ENCODE assay signal across 8 cellular contexts in the genomic region with DNA sequence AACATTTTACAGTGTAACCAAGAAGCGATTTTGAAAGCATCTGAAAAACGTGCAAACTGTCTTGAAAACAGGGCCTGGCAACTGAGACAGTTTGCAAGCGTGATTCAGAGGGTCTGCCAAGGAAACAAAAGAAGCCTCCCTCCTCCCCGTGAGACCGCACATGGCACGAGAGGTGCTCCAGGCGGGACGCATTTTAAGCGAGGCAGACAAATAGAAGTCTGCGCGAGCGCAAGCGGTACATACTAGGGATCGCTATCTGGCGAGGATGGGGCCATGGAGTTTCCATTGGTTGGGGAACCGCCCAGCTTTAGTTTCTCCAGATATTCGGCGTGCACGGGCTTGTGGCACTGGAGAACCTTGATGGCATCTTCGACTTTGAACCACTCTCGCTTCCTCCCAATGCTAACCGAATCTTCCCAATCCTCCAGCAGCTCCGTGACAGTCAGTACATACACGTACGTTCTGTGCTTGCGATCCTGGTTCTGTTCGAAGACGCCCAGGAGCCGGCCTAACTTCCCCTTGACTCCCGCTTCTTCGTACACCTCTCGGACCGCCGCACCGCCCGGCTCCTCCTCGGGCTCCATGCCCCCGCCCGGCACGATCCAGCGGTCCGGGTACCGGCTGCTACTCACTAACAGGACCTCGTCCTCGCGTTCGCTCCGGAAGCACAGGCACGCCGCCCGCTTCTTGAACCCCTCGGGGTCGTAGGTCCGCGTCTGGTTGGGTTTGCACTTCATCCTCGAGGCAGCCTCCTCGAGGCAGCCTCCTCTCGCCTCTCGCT. TPM values are rescaled to one million over a fixed set of nuclear protein-coding genes. Genes with fewer than 3 reads are reported as not detected.
DNase-seq lines count a peak whose midpoint lies in the region; ATAC-seq and TF ChIP-seq lines count a peak whose summit lies in the region.
"Not testable (repeated sequence)": the region's sequence is repeated elsewhere in the genome, so short reads cannot be mapped to it uniquely, and the experiment has no call there.

No MANE protein-coding gene starts in this region.

- H3K27ac Mint-ChIP-seq in endothelial cell (ENCODE audit: unreplicated experiment), result not testable (repeated sequence)
- H3K27ac Mint-ChIP-seq in progenitor cell of endocrine pancreas, result peak overlapping the region; percentile 91

- not testable (repeated sequence) for TF ChIP-seq CTCF in RWPE2 (IDR thresholded peaks at IDR 0.05; ENCODE audit: poor library complexity, severe bottlenecking); endothelial cell (IDR thresholded peaks at IDR 0.05; ENCODE audit: unreplicated experiment); progenitor cell of endocrine pancreas (IDR thresholded peaks at IDR 0.05; ENCODE audit: unreplicated experiment); upper lobe of right lung (IDR thresholded peaks at IDR 0.05)

- H3K36me3 ChIP-seq in RWPE2 (ENCODE audit: low read depth); upper lobe of right lung: not testable (repeated sequence)

- peak overlapping the region; percentile 86 for H3K4me3 Mint-ChIP-seq in endothelial cell (ENCODE audit: unreplicated experiment)
- peak overlapping the region; percentile 86 for H3K4me3 Mint-ChIP-seq in progenitor cell of endocrine pancreas (ENCODE audit: low read depth)

- H3K4me1 Mint-ChIP-seq in endothelial cell (ENCODE audit: unreplicated experiment); progenitor cell of endocrine pancreas (ENCODE audit: low read depth): not testable (repeated sequence)

- H3K36me3 Mint-ChIP-seq in endothelial cell (ENCODE audit: low read depth, unreplicated experiment); progenitor cell of endocrine pancreas (ENCODE audit: insufficient read depth): not testable (repeated sequence)

- H3K9me3 Mint-ChIP-seq in endothelial cell (ENCODE audit: unreplicated experiment); progenitor cell of endocrine pancreas (ENCODE audit: low read depth): not testable (repeated sequence)

- not testable (repeated sequence) for H3K27me3 Mint-ChIP-seq in endothelial cell (ENCODE audit: unreplicated experiment); progenitor cell of endocrine pancreas

- H3K9me3 ChIP-seq in RWPE2 (ENCODE audit: severe bottlenecking); upper lobe of right lung: not testable (repeated sequence)

- peak; percentile 22 for ATAC-seq in HG02798 (IDR thresholded peaks at IDR 0.05; ENCODE audit: poor library complexity, unreplicated experiment)
- ATAC-seq in RWPE2 (ENCODE audit: low read depth), result peak; percentile 59
- peak; percentile 46 for ATAC-seq in upper lobe of right lung

- H3K4me1 ChIP-seq in RWPE2 (ENCODE audit: insufficient read depth, poor library complexity, severe bottlenecking); upper lobe of right lung: not testable (repeated sequence)

- H3K4me3 ChIP-seq in RWPE2 (ENCODE audit: severe bottlenecking) (peak overlapping the region; percentile 53), upper lobe of right lung (peak overlapping the region; percentile 49)

- peak; percentile 30 for DNase-seq in ELR (ENCODE audit: low read depth)
- not testable (repeated sequence) for DNase-seq in RWPE2 (ENCODE audit: low spot score); progenitor cell of endocrine pancreas (ENCODE audit: low spot score, unreplicated experiment); upper lobe of right lung
- DNase-seq in activated naive CD4-positive, alpha-beta T cell treated with anti-CD3 and anti-CD28 coated beads, Interleukin-2, amount 50 U/mL, for 16 hours, result peak; percentile 12
- peak; percentile 5 for DNase-seq in endothelial cell (ENCODE audit: low spot score)
- DNase-seq in islet precursor cell, result peak; percentile 61

- H3K27me3 ChIP-seq in RWPE2 (ENCODE audit: insufficient read depth, poor library complexity, severe bottlenecking), result not testable (repeated sequence)
- H3K27me3 ChIP-seq in upper lobe of right lung, result peaks cover 18% of the 10 kb centered on the region

- not testable (repeated sequence) for H3K27ac ChIP-seq in RWPE2 (ENCODE audit: poor library complexity, severe bottlenecking); upper lobe of right lung

- intact Hi-C loops in upper lobe of right lung (cut with DNase I), result not testable (repeated sequence)

RNA-seq across cellular contexts. Expression of a gene that starts 0.5 kb away (rescaled TPM):
- 8.7 TPM for total RNA-seq in endothelial cell (ENCODE audit: unreplicated experiment)
- total RNA-seq in progenitor cell of endocrine pancreas, result 17.9 and 20.2 TPM in 2 replicates
- 0.64 TPM for total RNA-seq in upper lobe of right lung
